ENCODE assay signal across 23 cellular contexts in the genomic region with DNA sequence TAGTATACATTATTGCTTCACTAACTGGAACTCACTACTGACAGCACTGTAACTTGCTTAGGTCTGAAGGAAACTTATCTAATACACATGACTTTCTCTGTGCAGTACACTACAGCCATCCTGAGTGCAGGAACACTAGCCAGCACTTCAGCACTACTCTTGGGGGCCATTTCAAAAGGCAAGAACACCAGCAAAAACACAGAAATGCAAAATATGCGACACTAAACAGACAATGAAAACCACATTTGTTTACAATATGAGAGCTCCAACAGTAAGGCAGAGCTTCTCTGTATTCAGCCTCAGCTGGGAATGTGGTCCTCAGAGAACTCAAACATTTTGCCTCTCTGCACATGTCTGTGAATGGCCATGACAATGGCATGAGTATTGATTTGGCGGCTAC.
DNase-seq lines count a peak whose midpoint lies in the region; ATAC-seq, FAIRE-seq and TF ChIP-seq lines count a peak whose summit lies in the region.
"Had no signal": no experiment of that assay in that cellular context is flagged by ENCODE, and none has a peak within 500 bp of the region (broad histone marks: within the 10 kb centered on the region; RNA-seq: fewer than 3 reads in every experiment).

No MANE protein-coding gene starts in this region.

- in situ Hi-C loops in astrocyte of the cerebellum (cut with HindIII; ENCODE audit: low sequenced_read_pairs) = no loop called here

- H3K36me3 ChIP-seq in BJ (ENCODE audit: control insufficient read depth, insufficient read depth, low read length) = no peaks in the 10 kb centered on the region
- H3K36me3 ChIP-seq: BLaER1 treated with 17β-estradiol and CSF1 and Interleukin-3, amounts not matched to agents 10 nM and 100 nM had no signal

- H3K9me3 Mint-ChIP-seq in natural killer cell = no peaks in the 10 kb centered on the region

- H3K27ac Mint-ChIP-seq in natural killer cell = no peak overlapping the region
- H3K27ac Mint-ChIP-seq: CD4-positive, alpha-beta memory T cell had no signal

- peaks cover 9 to 24% of the 10 kb centered on the region in 2 donors for H3K27me3 Mint-ChIP-seq in natural killer cell (ENCODE audit: low read depth in 2 of 2)
- H3K27me3 Mint-ChIP-seq: CD4-positive, alpha-beta memory T cell had no signal

- DNase-seq in BJ (ENCODE audit: low read depth) (peak; percentile 74), HTR-8/SVneo (ENCODE audit: insufficient read length, low spot score) (no peak), astrocyte of the cerebellum (ENCODE audit: low read depth) (peak; percentile 5), iris pigment epithelial cell (ENCODE audit: low read depth) (peak; percentile 39), natural killer cell (no peak), anterior cingulate cortex (lab: John Stamatoyannopoulos, UW) (no peak), KG1 (lab: John Stamatoyannopoulos, UW) (no peak)
- DNase-seq: Caco-2; CD4-positive, alpha-beta memory T cell; DMS 273 treated with DMSO at 0.1 percent for 48 hours; DMS79 treated with DMSO at 0.1 percent for 48 hours; KBM-7; NCI-H1105; NCI-H2029 treated with DMSO at 0.1 percent for 48 hours; NCI-H226; NCI-H524; Right ventricle myocardium superior had no signal

- intact Hi-C loops in natural killer cell (cut with micrococcal nuclease) = no loop called here

- H3K4me3 ChIP-seq in BJ (ENCODE audit: low read depth, low read length) (no peak overlapping the region), astrocyte of the cerebellum (ENCODE audit: low read depth, low read length) (no peak overlapping the region)
- H3K4me3 ChIP-seq: A549; BLaER1 treated with 17β-estradiol and CSF1 and Interleukin-3, amounts not matched to agents 10 nM and 100 nM had no signal

- TF ChIP-seq CTCF in BJ (IDR thresholded peaks at IDR 0.05; ENCODE audit: insufficient read depth, low read depth, low read length) (no peak), astrocyte of the cerebellum (IDR thresholded peaks at IDR 0.05; ENCODE audit: low read depth, low read length, missing control alignments) (no peak), natural killer cell (IDR thresholded peaks at IDR 0.05) (no peak)

- no peak overlapping the region for H3K4me3 Mint-ChIP-seq in natural killer cell
- H3K4me3 Mint-ChIP-seq: CD4-positive, alpha-beta memory T cell had no signal

- no peaks in the 10 kb centered on the region for H3K36me3 Mint-ChIP-seq in natural killer cell
- H3K36me3 Mint-ChIP-seq: CD4-positive, alpha-beta memory T cell had no signal

- H3K4me1 Mint-ChIP-seq in natural killer cell = no peaks in the 10 kb centered on the region
- H3K4me1 Mint-ChIP-seq: CD4-positive, alpha-beta memory T cell had no signal

- ATAC-seq in natural killer cell (no peak), HG03045 (IDR thresholded peaks at IDR 0.05; ENCODE audit: unreplicated experiment) (no peak)
- ATAC-seq: A549, HCT116 had no signal

- POLR2A ChIA-PET in BJ (lab: Charles Lee) = no interaction called here

- H3K27me3 ChIP-seq in BJ (ENCODE audit: control insufficient read depth, insufficient read depth, low read length) = no peaks in the 10 kb centered on the region

- FAIRE-seq in HTR-8/SVneo (lab: Jason Lieb, UNC) = peak; percentile 48
- FAIRE-seq: A549, GM18507, H1 had no signal

- CTCF ChIA-PET in BJ (lab: Yijun Ruan, JAX) = interaction anchor here (1.7 to 2.7 kb wide), 2 partner anchors 74 to 108 kb away, joined by 4 to 5 read pairs; no protein-coding TSS in a partner anchor

Comparison
In these comparisons a context has a peak if more than half of its experiments do, and no peak if none do; other contexts are left out.
1. DNase-seq: peak in BJ (single experiment), astrocyte of the cerebellum (single experiment) and iris pigment epithelial cell (single experiment); none in HTR-8/SVneo (single experiment), natural killer cell (single experiment), anterior cingulate cortex (0 of 58) and KG1 (single experiment).